In the genomic region with DNA sequence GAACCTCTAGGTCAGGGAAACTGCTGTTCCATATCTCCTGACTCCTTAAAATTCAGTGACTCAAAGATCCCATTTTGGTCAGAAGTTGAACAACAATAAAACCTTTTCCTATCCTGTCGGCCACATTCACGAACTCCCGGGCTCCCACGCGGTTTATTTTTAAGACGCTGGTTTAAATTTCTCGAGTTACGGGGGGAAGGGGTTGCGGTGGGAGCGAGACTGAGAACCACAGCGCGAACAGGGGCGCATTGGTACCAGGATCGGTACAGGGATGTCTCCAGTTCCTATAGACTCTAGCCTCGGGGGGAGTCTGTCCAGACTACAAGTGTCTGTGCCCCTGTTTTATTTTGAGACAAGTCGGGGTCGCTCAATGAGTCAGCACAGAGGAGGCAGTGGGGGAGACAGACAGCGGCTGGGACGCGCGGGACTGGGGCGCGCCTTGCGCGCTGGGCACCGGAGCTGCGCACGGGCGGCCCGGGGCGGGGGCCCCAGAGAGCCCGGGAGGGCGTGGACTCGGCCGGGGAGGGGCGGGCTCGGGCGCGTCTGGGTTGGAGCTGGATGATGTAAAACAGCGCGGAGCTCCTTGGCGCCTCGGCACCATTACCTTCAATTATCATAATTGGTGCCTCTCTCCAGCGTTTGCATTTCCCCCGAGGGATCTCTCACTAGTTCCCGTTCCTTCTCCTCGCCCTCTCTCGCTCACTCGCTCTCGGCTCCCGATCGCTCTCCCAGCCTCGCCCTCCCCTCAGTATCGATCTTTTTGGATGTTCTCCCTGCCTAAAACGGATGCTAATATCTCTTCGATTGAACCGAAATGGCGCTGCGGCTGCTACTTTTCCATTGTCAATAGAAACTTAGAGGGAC, we compare ENCODE assay signal across 8 cellular contexts. TPM values are rescaled to one million over a fixed set of nuclear protein-coding genes. Genes with fewer than 3 reads are reported as not detected.
DNase-seq lines count a peak whose midpoint lies in the region; ATAC-seq and TF ChIP-seq lines count a peak whose summit lies in the region.

No MANE protein-coding gene starts in this region.

- no peaks in the 10 kb centered on the region for H3K9me3 ChIP-seq in BE2C
- no peaks in the 10 kb centered on the region for H3K9me3 ChIP-seq in endocrine pancreas (ENCODE audit: control insufficient read depth, low read length)
- H3K9me3 ChIP-seq in mucosa of descending colon: no peaks in the 10 kb centered on the region
- H3K9me3 ChIP-seq in stomach smooth muscle (ENCODE audit: control insufficient read depth in 2 of 2, low read length in 2 of 2): no peaks in the 10 kb centered on the region

- intact Hi-C loops in mucosa of descending colon (cut with DNase I, micrococcal nuclease): loop anchor here (5.0 to 10.0 kb wide), 3 partner anchors 324 to 636 kb away; no protein-coding TSS in a partner anchor

- ATAC-seq in mucosa of descending colon: peak; percentile 87
- no peak for ATAC-seq in HG02571 (IDR thresholded peaks at IDR 0.05; ENCODE audit: unreplicated experiment)

- no peaks in the 10 kb centered on the region for H3K36me3 ChIP-seq in BE2C
- H3K36me3 ChIP-seq in endocrine pancreas (ENCODE audit: control insufficient read depth, insufficient read depth, low read length): no peaks in the 10 kb centered on the region
- no peaks in the 10 kb centered on the region for H3K36me3 ChIP-seq in mucosa of descending colon (ENCODE audit: low read depth)
- no peaks in the 10 kb centered on the region for H3K36me3 ChIP-seq in stomach smooth muscle (ENCODE audit: control insufficient read depth in 2 of 2, insufficient read depth in 2 of 2, low read length in 2 of 2)

- H3K27ac ChIP-seq in stomach smooth muscle (ENCODE audit: low read length): no peak overlapping the region

- H3K4me3 ChIP-seq in BE2C (ENCODE audit: low read depth, low read length) (peak overlapping the region; percentile 69), endocrine pancreas (ENCODE audit: control insufficient read depth, insufficient read depth, low read length) (peak overlapping the region; percentile 57), mucosa of descending colon (no peak overlapping the region), stomach smooth muscle (ENCODE audit: low read length in 2 of 2) (peak overlapping the region; percentile 49 to 66)

- no peaks in the 10 kb centered on the region for H3K4me1 ChIP-seq in BE2C
- H3K4me1 ChIP-seq in endocrine pancreas (ENCODE audit: control insufficient read depth, insufficient read depth, low read length): no peaks in the 10 kb centered on the region
- peaks cover 10% of the 10 kb centered on the region for H3K4me1 ChIP-seq in mucosa of descending colon (ENCODE audit: low read depth)
- H3K4me1 ChIP-seq in stomach smooth muscle (ENCODE audit: control insufficient read depth, insufficient read depth, low read length): peaks cover 12% of the 10 kb centered on the region

- H3K27me3 ChIP-seq in BE2C: no peaks in the 10 kb centered on the region
- H3K27me3 ChIP-seq in endocrine pancreas (ENCODE audit: control insufficient read depth, insufficient read depth, low read length): peaks cover 4% of the 10 kb centered on the region
- peaks cover 28 to 32% of the 10 kb centered on the region in 2 donors for H3K27me3 ChIP-seq in stomach smooth muscle (ENCODE audit: control insufficient read depth in 1 of 2, insufficient read depth in 2 of 2, low read length in 2 of 2)

- H3K4me1 Mint-ChIP-seq in IgD-negative memory B cell: peaks cover 2 to 9% (median 7%) of the 10 kb centered on the region in 3 donors

- no peaks in the 10 kb centered on the region for H3K36me3 Mint-ChIP-seq in IgD-negative memory B cell

- H3K27ac Mint-ChIP-seq in IgD-negative memory B cell: no peak overlapping the region

- H3K27me3 Mint-ChIP-seq in IgD-negative memory B cell: peaks cover 49% of the 10 kb centered on the region

- TF ChIP-seq CTCF in BE2C (IDR thresholded peaks at IDR 0.05; ENCODE audit: low read depth, low read length) (no peak), mucosa of descending colon (IDR thresholded peaks at IDR 0.05) (no peak)

- peak overlapping the region in 3 of 4 donors; percentile 58 to 92 (median 60) for H3K4me3 Mint-ChIP-seq in IgD-negative memory B cell

- H3K9me3 Mint-ChIP-seq in IgD-negative memory B cell: no peaks in the 10 kb centered on the region

- DNase-seq in BE2C (peak; percentile 70), mucosa of descending colon (peak; percentile 31 to 74 (median 50))
- peak; percentile 18 for DNase-seq in activated CD4-positive, alpha-beta T cell treated with anti-CD3 and anti-CD28 coated beads, Interleukin-2, amount 50 U/mL, for 1 hour
- DNase-seq in effector CD8-positive, alpha-beta T cell (lab: John Stamatoyannopoulos, UW): no peak

- H3K9ac ChIP-seq in endocrine pancreas (ENCODE audit: control insufficient read depth, insufficient read depth, low read length): peak overlapping the region; percentile 43
- no peak overlapping the region for H3K9ac ChIP-seq in stomach smooth muscle (ENCODE audit: low read length in 2 of 2)

RNA-seq across cellular contexts. Expression of a gene that starts 8.7 kb away (rescaled TPM):
- polyA plus RNA-seq in BE2C (2012; ENCODE audit: insufficient read depth, insufficient read length, low read depth): 31.2 TPM
- polyA plus RNA-seq in IgD-negative memory B cell: 0.70 TPM
- 1 to 10 TPM; 2.7 to 4.4 (median 4.2) TPM for total RNA-seq in mucosa of descending colon
